ENCODE assay signal across 9 cellular contexts in the genomic region with DNA sequence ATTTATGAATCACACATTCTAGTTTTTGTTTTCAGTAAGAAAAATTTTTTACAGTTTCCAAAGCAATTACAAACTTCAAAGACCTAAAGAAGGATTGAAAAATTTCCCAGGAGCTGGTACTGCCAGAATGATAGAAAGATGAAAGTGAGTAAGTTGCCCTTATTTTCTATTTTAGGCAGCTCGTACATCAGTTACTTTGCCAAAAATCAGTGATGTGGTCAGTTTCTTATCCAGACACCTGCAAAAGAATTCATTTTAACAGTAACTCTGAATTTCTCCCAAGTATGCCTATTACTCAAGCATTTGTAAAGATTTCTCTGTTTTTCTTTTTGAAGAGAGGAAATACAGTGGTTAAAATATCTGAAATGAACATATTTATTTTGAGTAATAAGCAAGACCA.
"Had no signal": no experiment of that assay in that cellular context is flagged by ENCODE, and none has a peak within 500 bp of the region (broad histone marks: within the 10 kb centered on the region; RNA-seq: fewer than 3 reads in every experiment).

No MANE protein-coding gene starts in this region.

- H3K4me1 ChIP-seq: HAP-1 had no signal

- H3K9me3 ChIP-seq: HAP-1 had no signal

- H3K27ac Mint-ChIP-seq: HFFc6 had no signal

- H3K9ac ChIP-seq: GM23248 had no signal

- H3K4me3 Mint-ChIP-seq: HFFc6 had no signal

- H2AFZ ChIP-seq: GM23248 had no signal

- H3K36me3 ChIP-seq: HAP-1 had no signal

- H3K4me3 ChIP-seq: GM23248, HAP-1, K562 had no signal

- DNase-seq: GM23248, GOT3, H7, HFFc6, IMR-90 had no signal

- H3K27ac ChIP-seq: GM23248 had no signal

- ATAC-seq: HCT116, K562 had no signal

- FAIRE-seq: HTR-8/SVneo, K562 had no signal
